ENCODE assay signal across 1 cellular context in the genomic region with DNA sequence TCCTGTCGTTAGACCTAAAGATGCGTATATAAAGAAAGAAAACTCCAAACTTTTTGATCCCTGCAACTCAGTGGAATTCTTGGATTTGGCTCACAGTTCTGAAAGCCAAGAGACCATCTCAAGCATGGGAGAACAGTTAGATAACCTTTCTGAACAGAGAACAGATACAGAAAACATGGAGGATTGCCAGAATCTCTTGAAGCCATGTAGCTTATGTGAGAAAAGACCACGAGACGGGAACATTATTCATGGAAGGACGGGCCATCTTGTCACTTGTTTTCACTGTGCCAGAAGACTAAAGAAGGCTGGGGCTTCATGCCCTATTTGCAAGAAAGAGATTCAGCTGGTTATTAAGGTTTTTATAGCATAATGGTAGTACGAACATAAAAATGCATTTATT.
TF ChIP-seq lines count a peak whose summit lies in the region.

No MANE protein-coding gene starts in this region.

TF ChIP-seq in HCT116, 20 proteins besides CTCF, POLR2A, EP300 and RAD21 (continued from another document):
- TF ChIP-seq YY1 (IDR thresholded peaks at IDR 0.05; ENCODE audit: extremely low read depth, insufficient replicate concordance, low read depth, low read length), result no peak
- TF ChIP-seq CBX3 (IDR thresholded peaks at IDR 0.05; ENCODE audit: low read depth), result no peak
- TF ChIP-seq ELF1 (IDR thresholded peaks at IDR 0.05; ENCODE audit: borderline replicate concordance, low read depth), result no peak
- TF ChIP-seq, protein P1, sequence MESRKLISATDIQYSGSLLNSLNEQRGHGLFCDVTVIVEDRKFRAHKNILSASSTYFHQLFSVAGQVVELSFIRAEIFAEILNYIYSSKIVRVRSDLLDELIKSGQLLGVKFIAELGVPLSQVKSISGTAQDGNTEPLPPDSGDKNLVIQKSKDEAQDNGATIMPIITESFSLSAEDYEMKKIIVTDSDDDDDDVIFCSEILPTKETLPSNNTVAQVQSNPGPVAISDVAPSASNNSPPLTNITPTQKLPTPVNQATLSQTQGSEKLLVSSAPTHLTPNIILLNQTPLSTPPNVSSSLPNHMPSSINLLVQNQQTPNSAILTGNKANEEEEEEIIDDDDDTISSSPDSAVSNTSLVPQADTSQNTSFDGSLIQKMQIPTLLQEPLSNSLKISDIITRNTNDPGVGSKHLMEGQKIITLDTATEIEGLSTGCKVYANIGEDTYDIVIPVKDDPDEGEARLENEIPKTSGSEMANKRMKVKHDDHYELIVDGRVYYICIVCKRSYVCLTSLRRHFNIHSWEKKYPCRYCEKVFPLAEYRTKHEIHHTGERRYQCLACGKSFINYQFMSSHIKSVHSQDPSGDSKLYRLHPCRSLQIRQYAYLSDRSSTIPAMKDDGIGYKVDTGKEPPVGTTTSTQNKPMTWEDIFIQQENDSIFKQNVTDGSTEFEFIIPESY (IDR thresholded peaks at IDR 0.05; ENCODE audit: extremely low read depth, insufficient replicate concordance, low read length), result no peak
- TF ChIP-seq CEBPB (IDR thresholded peaks at IDR 0.05; ENCODE audit: low read depth), result no peak
- TF ChIP-seq EGR1 (IDR thresholded peaks at IDR 0.05; ENCODE audit: low read depth), result no peak
- TF ChIP-seq FOSL1 (IDR thresholded peaks at IDR 0.05; ENCODE audit: low read depth), result no peak
